Comparison of ENCODE assay signal across 8 cellular contexts in genomic region chr11:88338223-88338661, GRCh38. TPM values are rescaled to one million over a fixed set of nuclear protein-coding genes. Genes with fewer than 3 reads are reported as not detected.
DNase-seq lines count a peak whose midpoint lies in the region; ATAC-seq and TF ChIP-seq lines count a peak whose summit lies in the region.

No MANE protein-coding gene starts in this region.

- peak overlapping the region in 1 of 2 experiments; percentile 90 for H3K4me3 ChIP-seq in mesenchymal stem cell (ENCODE audit: insufficient read depth in 1 of 2, low read depth in 1 of 2, low read length in 2 of 2)

- no peaks in the 10 kb centered on the region for H3K27me3 ChIP-seq in H9 (ENCODE audit: insufficient read depth, low read length)
- no peaks in the 10 kb centered on the region for H3K27me3 ChIP-seq in mesenchymal stem cell (ENCODE audit: control insufficient read depth in 1 of 2, insufficient read depth in 1 of 2, low read length in 2 of 2)

- H2BK20ac ChIP-seq in H9 (ENCODE audit: low read depth, low read length, poor library complexity, severe bottlenecking): no peak overlapping the region

- H3K23me2 ChIP-seq in H9 (ENCODE audit: insufficient read length, low read depth, low read length, poor library complexity, severe bottlenecking): peaks cover 5% of the 10 kb centered on the region

- no peaks in the 10 kb centered on the region for H3K27me3 Mint-ChIP-seq in H9 (ENCODE audit: low read depth)
- no peaks in the 10 kb centered on the region for H3K27me3 Mint-ChIP-seq in effector memory CD8-positive, alpha-beta T cell

- H3K79me1 ChIP-seq in H9 (ENCODE audit: insufficient read depth, low read depth, low read length, poor library complexity, severe bottlenecking): no peaks in the 10 kb centered on the region
- peaks cover 11% of the 10 kb centered on the region for H3K79me1 ChIP-seq in mesenchymal stem cell (replicated peaks; ENCODE audit: low read length, poor library complexity, severe bottlenecking)

- peak; percentile 66 for ATAC-seq in effector memory CD8-positive, alpha-beta T cell (replicated peaks)

- H3K4me1 ChIP-seq in H9 (ENCODE audit: insufficient read depth, low read length) (no peaks in the 10 kb centered on the region; the same call in 1 of the 2 replicates), mesenchymal stem cell (ENCODE audit: control insufficient read depth, insufficient read depth, low read depth, low read length) (no peaks in the 10 kb centered on the region)

- H3K4me1 Mint-ChIP-seq in H9: peaks cover 40 to 43% of the 10 kb centered on the region in 2 experiments
- peaks cover 43 to 64% of the 10 kb centered on the region in 2 donors for H3K4me1 Mint-ChIP-seq in effector memory CD8-positive, alpha-beta T cell (ENCODE audit: low read depth in 2 of 2)

- H3K4me2 ChIP-seq in H9 (ENCODE audit: insufficient read depth, insufficient read length, low read length): peak overlapping the region; percentile 96
- H3K4me2 ChIP-seq in mesenchymal stem cell (ENCODE audit: low read length, poor library complexity, severe bottlenecking): peak overlapping the region; percentile 67

- H3K27ac ChIP-seq in H9 (ENCODE audit: insufficient read length, low read depth, low read length) (no peak overlapping the region), mesenchymal stem cell (ENCODE audit: low read length, poor library complexity, severe bottlenecking) (peak overlapping the region; percentile 31)

- no peak overlapping the region for H3T11ph ChIP-seq in H9 (ENCODE audit: low read length)

- peaks cover 0 to 16% of the 10 kb centered on the region in 2 experiments for H3K36me3 ChIP-seq in mesenchymal stem cell (ENCODE audit: control insufficient read depth in 1 of 2, insufficient read depth in 2 of 2, low read depth in 1 of 2, low read length in 2 of 2)

- H2BK15ac ChIP-seq in H9 (ENCODE audit: low read depth, low read length): no peak overlapping the region
- no peak overlapping the region for H2BK15ac ChIP-seq in mesenchymal stem cell (ENCODE audit: low read depth, poor library complexity, severe bottlenecking)

- no peak for TF ChIP-seq CTCF in H9 (conservative IDR thresholded peaks at IDR 0.05)

- H4K8ac ChIP-seq in H9 (replicated peaks; ENCODE audit: insufficient read length, low read depth, low read length) (no peak overlapping the region), mesenchymal stem cell (ENCODE audit: low read length) (peak overlapping the region; percentile 16)

- H2BK120ac ChIP-seq in H9 (ENCODE audit: low read depth, low read length, poor library complexity, severe bottlenecking) (no peak overlapping the region), mesenchymal stem cell (ENCODE audit: low read depth, low read length) (peak overlapping the region; percentile 4)

- DNase-seq in EH (ENCODE audit: low read depth) (peak; percentile 76), H9 (no peak), NCI-H1105 (lab: John Stamatoyannopoulos, UW) (peak; percentile 12), mesenchymal stem cell (peak; percentile 86), cortex of kidney (lab: John Stamatoyannopoulos, UW) (no peak)
- peak; percentile 30 to 34 for DNase-seq in activated CD4-positive, alpha-beta T cell treated with anti-CD3 and anti-CD28 coated beads for 24 hours (ENCODE audit: low read depth in 2 of 2)
- DNase-seq in effector memory CD8-positive, alpha-beta T cell: peak; percentile 44 to 49 (median 48)
- DNase-seq in stimulated activated CD8-positive, alpha-beta memory T cell treated with anti-CD3 and anti-CD28 coated beads, Interleukin-7, amount 100 ng/mL, for 48 hours (ENCODE audit: extremely low read depth in 1 of 2, low read depth in 1 of 2): peak; percentile 36 to 63

- H2AFZ ChIP-seq in H9 (ENCODE audit: low read length): peak overlapping the region; percentile 69
- no peak overlapping the region for H2AFZ ChIP-seq in mesenchymal stem cell (ENCODE audit: low read depth, low read length)

- H4K91ac ChIP-seq in H9 (ENCODE audit: insufficient read length, low read depth, low read length) (no peak overlapping the region), mesenchymal stem cell (ENCODE audit: low read length) (no peak overlapping the region)

- H2BK12ac ChIP-seq in H9 (ENCODE audit: insufficient read length, low read depth, low read length) (no peak overlapping the region), mesenchymal stem cell (ENCODE audit: low read length in 2 of 2) (peak overlapping the region in 1 of 2 experiments; percentile 51)

- H2BK5ac ChIP-seq in H9 (ENCODE audit: insufficient read length, low read length) (no peak overlapping the region), mesenchymal stem cell (ENCODE audit: low read depth, low read length, poor library complexity, severe bottlenecking) (no peak overlapping the region)

- H3K18ac ChIP-seq in H9 (ENCODE audit: insufficient read length, low read depth, low read length) (no peak overlapping the region), mesenchymal stem cell (ENCODE audit: low read depth in 1 of 2, low read length in 2 of 2) (no peak overlapping the region)

- peaks cover 12 to 24% (median 24%) of the 10 kb centered on the region in 3 experiments for H3K36me3 Mint-ChIP-seq in H9 (ENCODE audit: insufficient read depth in 1 of 3, low read depth in 3 of 3)
- peaks cover 43% of the 10 kb centered on the region for H3K36me3 Mint-ChIP-seq in effector memory CD8-positive, alpha-beta T cell (ENCODE audit: insufficient read depth)

- no peaks in the 10 kb centered on the region for H3K9me3 Mint-ChIP-seq in H9
- no peaks in the 10 kb centered on the region for H3K9me3 Mint-ChIP-seq in effector memory CD8-positive, alpha-beta T cell

- H3K9me3 ChIP-seq in H9 (ENCODE audit: control insufficient read depth, low read depth, low read length) (no peaks in the 10 kb centered on the region), mesenchymal stem cell (ENCODE audit: control insufficient read depth, low read length) (no peaks in the 10 kb centered on the region)

- no CpG with 5 or more reads among the region's 8 CpGs for WGBS in H9 (ENCODE audit: extremely low coverage, insufficient read length, low lambda C conversion rate)
- 27% methylated on average over 5 of the region's 8 CpGs for WGBS in mesenchymal stem cell

- H3K79me2 ChIP-seq in H9 (ENCODE audit: insufficient read depth, low read length): peaks cover 16% of the 10 kb centered on the region; the same call in 1 of the 2 replicates

- H3K9ac ChIP-seq in H9 (ENCODE audit: extremely low read depth, insufficient read length, low read length) (peak overlapping the region; percentile 27), mesenchymal stem cell (ENCODE audit: low read length) (peak overlapping the region; percentile 92)

- H4K20me1 ChIP-seq in H9 (ENCODE audit: control insufficient read depth, insufficient read depth, insufficient read length): no peaks in the 10 kb centered on the region

- H2AK5ac ChIP-seq in H9 (ENCODE audit: insufficient read length, low read length) (no peak overlapping the region), mesenchymal stem cell (ENCODE audit: low read length, severe bottlenecking) (no peak overlapping the region)

- H3K14ac ChIP-seq in H9 (ENCODE audit: insufficient read depth, low read length) (no peak overlapping the region), mesenchymal stem cell (ENCODE audit: low read length in 2 of 2) (no peak overlapping the region)

- H3K4ac ChIP-seq in H9 (ENCODE audit: low read depth, low read length) (no peak overlapping the region), mesenchymal stem cell (ENCODE audit: low read depth in 1 of 2, low read length in 2 of 2) (peak overlapping the region in 1 of 2 experiments; percentile 5)

- no peak overlapping the region for H3K56ac ChIP-seq in H9 (ENCODE audit: insufficient read length, low read depth, low read length)

- H3K27ac Mint-ChIP-seq in H9: peak overlapping the region; percentile 63 to 99 (median 98); a peak in 6 of 7 replicates
- peak overlapping the region; percentile 95 to 99 for H3K27ac Mint-ChIP-seq in effector memory CD8-positive, alpha-beta T cell

- no peak overlapping the region for H4K5ac ChIP-seq in H9 (ENCODE audit: insufficient read length, low read depth, low read length)

- no peak overlapping the region for H3K23ac ChIP-seq in H9 (ENCODE audit: insufficient read length, low read depth, low read length)
- H3K23ac ChIP-seq in mesenchymal stem cell (ENCODE audit: low read length in 2 of 2): no peak overlapping the region

- peak overlapping the region; percentile 98 to 100 for H3K4me3 Mint-ChIP-seq in H9
- H3K4me3 Mint-ChIP-seq in effector memory CD8-positive, alpha-beta T cell: peak overlapping the region; percentile 98 to 99

RNA-seq across cellular contexts. Expression of gene CTSC, which starts 0.7 kb away (rescaled TPM):
- 359 TPM in 2 replicates for total RNA-seq in H9 (2021)
- polyA plus RNA-seq in mesenchymal stem cell (2013, experiment 1 of 2): 491 TPM
- 516 TPM for polyA plus RNA-seq in mesenchymal stem cell (2013, experiment 2 of 2)

Comparison
In these comparisons a context has a peak if more than half of its experiments do, and no peak if none do; other contexts are left out.
1. DNase-seq: peak in EH (single experiment), NCI-H1105 (single experiment), activated CD4-positive, alpha-beta T cell treated with anti-CD3 and anti-CD28 coated beads for 24 hours (2 of 2), effector memory CD8-positive, alpha-beta T cell (3 of 3), mesenchymal stem cell (single experiment) and stimulated activated CD8-positive, alpha-beta memory T cell treated with anti-CD3 and anti-CD28 coated beads, Interleukin-7, amount 100 ng/mL, for 48 hours (2 of 2); none in H9 (single experiment) and cortex of kidney (single experiment).